ENCODE assay signal across 16 cellular contexts in the genomic region with DNA sequence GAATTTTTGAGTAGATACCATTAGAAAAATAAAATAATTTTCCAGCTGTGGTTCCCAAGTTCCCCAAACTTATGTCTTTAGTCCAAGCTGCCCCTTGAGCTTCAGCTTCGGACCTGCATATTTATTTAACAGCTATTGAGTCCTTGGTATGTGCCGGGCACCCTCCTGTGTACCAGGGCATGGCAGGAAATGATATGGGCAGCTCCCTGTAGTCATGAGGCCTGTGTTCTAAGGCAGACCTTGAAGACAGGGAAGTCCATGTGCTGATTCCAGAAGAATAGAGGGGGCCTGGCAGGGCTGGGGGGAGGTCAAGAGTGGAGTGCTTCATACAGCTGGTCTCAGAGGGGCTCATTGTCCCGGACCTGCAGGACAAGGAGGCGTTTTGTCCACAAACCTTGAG. TPM values are rescaled to one million over a fixed set of nuclear protein-coding genes. Genes with fewer than 3 reads are reported as not detected.
DNase-seq lines count a peak whose midpoint lies in the region; ATAC-seq and TF ChIP-seq lines count a peak whose summit lies in the region.
"Had no signal": no experiment of that assay in that cellular context is flagged by ENCODE, and none has a peak within 500 bp of the region (broad histone marks: within the 10 kb centered on the region; RNA-seq: fewer than 3 reads in every experiment).

No MANE protein-coding gene starts in this region.

- CTCF ChIA-PET in HCT116 (lab: Charles Lee): interaction anchor here (0.9 to 1.7 kb wide), 2 partner anchors 11 to 282 kb away, joined by 4 to 5 read pairs; no protein-coding TSS in a partner anchor
- CTCF ChIA-PET in naive thymus-derived CD4-positive, alpha-beta T cell (lab: Charles Lee): no interaction called here

- H3K9ac ChIP-seq in HCT116 (ENCODE audit: low read length): peak overlapping the region; percentile 53

- H3K4me1 Mint-ChIP-seq in activated CD4-positive, alpha-beta T cell treated with anti-CD3 and anti-CD28 coated beads, Interleukin-2, amount 10 ng/mL, durations not matched to agents 24 days and 14 days: peaks cover 65% of the 10 kb centered on the region
- peaks cover 72% of the 10 kb centered on the region for H3K4me1 Mint-ChIP-seq in activated naive CD8-positive, alpha-beta T cell (ENCODE audit: low read depth)
- H3K4me1 Mint-ChIP-seq in naive thymus-derived CD4-positive, alpha-beta T cell: peaks cover 42 to 76% (median 68%) of the 10 kb centered on the region in 7 donors

- no peaks in the 10 kb centered on the region for H3K9me2 ChIP-seq in HCT116 (ENCODE audit: insufficient read depth)

- no peaks in the 10 kb centered on the region for H3K27me3 Mint-ChIP-seq in activated CD4-positive, alpha-beta T cell treated with anti-CD3 and anti-CD28 coated beads, Interleukin-2, amount 10 ng/mL, durations not matched to agents 24 days and 14 days
- H3K27me3 Mint-ChIP-seq in activated naive CD8-positive, alpha-beta T cell: no peaks in the 10 kb centered on the region
- no peaks in the 10 kb centered on the region for H3K27me3 Mint-ChIP-seq in naive thymus-derived CD4-positive, alpha-beta T cell

- H3K79me2 ChIP-seq in HCT116 (ENCODE audit: insufficient read depth, low read length): peaks cover 76% of the 10 kb centered on the region

- H3K9me3 ChIP-seq in HCT116 (ENCODE audit: control insufficient read depth in 1 of 2, insufficient read depth in 1 of 2, low read depth in 1 of 2, low read length in 2 of 2): no peaks in the 10 kb centered on the region
- H3K9me3 ChIP-seq in naive thymus-derived CD4-positive, alpha-beta T cell (ENCODE audit: control insufficient read depth in 2 of 3, low read length in 3 of 3): no peaks in the 10 kb centered on the region
- H3K9me3 ChIP-seq: A549 had no signal

- peak overlapping the region; percentile 81 for H3K4me3 Mint-ChIP-seq in activated CD4-positive, alpha-beta T cell treated with anti-CD3 and anti-CD28 coated beads, Interleukin-2, amount 10 ng/mL, durations not matched to agents 24 days and 14 days
- peak overlapping the region; percentile 79 for H3K4me3 Mint-ChIP-seq in activated naive CD8-positive, alpha-beta T cell
- peak overlapping the region in 4 of 10 donors; percentile 10 to 73 (median 47) for H3K4me3 Mint-ChIP-seq in naive thymus-derived CD4-positive, alpha-beta T cell
- H3K4me3 Mint-ChIP-seq: brain had no signal

- BruUV-seq in HCT116 (replicated peaks; lab: Mats Ljungman, UMichigan): no TSS peak

- H4K20me1 ChIP-seq in HCT116 (ENCODE audit: insufficient read depth): no peaks in the 10 kb centered on the region; the same call in 1 of the 2 replicates

- peak overlapping the region; percentile 97 for H3K27ac Mint-ChIP-seq in activated CD4-positive, alpha-beta T cell treated with anti-CD3 and anti-CD28 coated beads, Interleukin-2, amount 10 ng/mL, durations not matched to agents 24 days and 14 days
- H3K27ac Mint-ChIP-seq in activated naive CD8-positive, alpha-beta T cell: peak overlapping the region; percentile 98
- peak overlapping the region in 8 of 9 donors; percentile 47 to 94 (median 70) for H3K27ac Mint-ChIP-seq in naive thymus-derived CD4-positive, alpha-beta T cell
- H3K27ac Mint-ChIP-seq: brain had no signal

- H3K9me3 Mint-ChIP-seq in activated CD4-positive, alpha-beta T cell treated with anti-CD3 and anti-CD28 coated beads, Interleukin-2, amount 10 ng/mL, durations not matched to agents 24 days and 14 days: no peaks in the 10 kb centered on the region
- H3K9me3 Mint-ChIP-seq in activated naive CD8-positive, alpha-beta T cell (ENCODE audit: low read depth): no peaks in the 10 kb centered on the region
- H3K9me3 Mint-ChIP-seq in naive thymus-derived CD4-positive, alpha-beta T cell: peaks cover 0 to 4% (median 0%) of the 10 kb centered on the region in 11 donors

- peak overlapping the region; percentile 88 for H3K27ac ChIP-seq in HCT116 (ENCODE audit: low read depth, low read length)
- no peak overlapping the region for H3K27ac ChIP-seq in naive thymus-derived CD4-positive, alpha-beta T cell (ENCODE audit: low read depth, low read length)
- H3K27ac ChIP-seq: A549 had no signal

- no peak for TF ChIP-seq POLR2A in HCT116 (IDR thresholded peaks at IDR 0.05; ENCODE audit: borderline replicate concordance, extremely low read depth, insufficient read depth, insufficient read length)

- DNase-seq in activated CD4-positive, alpha-beta T cell treated with anti-CD3 and anti-CD28 coated beads, Interleukin-2, amount 10 ng/mL, durations not matched to agents 24 days and 14 days: no peak
- no peak for DNase-seq in activated CD4-positive, alpha-beta T cell treated with anti-CD3 and anti-CD28 coated beads, Interleukin-2, amount 50 U/mL, for 1 hour
- DNase-seq in HCT116 (ENCODE audit: low read depth, low spot score): no peak
- no peak for DNase-seq in naive thymus-derived CD4-positive, alpha-beta T cell
- no peak for DNase-seq in EL
- DNase-seq in RKO (ENCODE audit: low spot score): no peak
- no peak for DNase-seq in central memory CD4-positive, alpha-beta T cell
- DNase-seq: activated CD4-positive, CD25-positive, alpha-beta regulatory T cell; activated effector memory CD4-positive, alpha-beta T cell treated with Interleukin-2 at 50 U/mL for 16 hours; hippocampal formation; left cardiac atrium; NCI-H2081 treated with DMSO at 0.1 percent for 48 hours; trophoblast cell had no signal

- no peak overlapping the region for H2AFZ ChIP-seq in HCT116 (ENCODE audit: low read depth, low read length, poor library complexity, severe bottlenecking)

- POLR2A ChIA-PET in HCT116 (lab: Charles Lee): no interaction called here
- POLR2A ChIA-PET in naive thymus-derived CD4-positive, alpha-beta T cell (lab: Charles Lee): interaction anchor here (0.5 kb wide), 1 partner anchor 280 kb away, joined by 3 read pairs; no protein-coding TSS in a partner anchor

- intact Hi-C loops in activated CD4-positive, alpha-beta T cell treated with anti-CD3 and anti-CD28 coated beads, Interleukin-2, amount 10 ng/mL, durations not matched to agents 24 days and 14 days (cut with micrococcal nuclease): no loop called here
- intact Hi-C loops in HCT116 (cut with micrococcal nuclease): loop anchor here (2.0 kb wide), 1 partner anchor 30 kb away; a partner anchor contains a TSS
- intact Hi-C loops in naive thymus-derived CD4-positive, alpha-beta T cell (cut with micrococcal nuclease): loop anchor here in 1 of 2 donors (2.0 to 5.0 kb wide), 2 partner anchors 16 to 46 kb away; no protein-coding TSS in a partner anchor

- peaks cover 41% of the 10 kb centered on the region for H3K36me3 Mint-ChIP-seq in activated CD4-positive, alpha-beta T cell treated with anti-CD3 and anti-CD28 coated beads, Interleukin-2, amount 10 ng/mL, durations not matched to agents 24 days and 14 days (ENCODE audit: low read depth)
- peaks cover 9% of the 10 kb centered on the region for H3K36me3 Mint-ChIP-seq in activated naive CD8-positive, alpha-beta T cell
- peaks cover 0 to 29% (median 13%) of the 10 kb centered on the region in 5 donors for H3K36me3 Mint-ChIP-seq in naive thymus-derived CD4-positive, alpha-beta T cell

- RAD21 ChIA-PET in HCT116 (lab: Charles Lee; ENCODE audit: low non-redundant PET in 1 of 2, low total read pairs in 2 of 2, uncharacterized antibody in 2 of 2, unreplicated experiment in 2 of 2): no interaction called here

- no peaks in the 10 kb centered on the region for H3K27me3 ChIP-seq in HCT116 (ENCODE audit: insufficient read depth, low read length)
- no peaks in the 10 kb centered on the region for H3K27me3 ChIP-seq in naive thymus-derived CD4-positive, alpha-beta T cell (ENCODE audit: control insufficient read depth in 2 of 2, insufficient read depth in 2 of 2, low read length in 2 of 2)

- no peak for TF ChIP-seq CTCF in HCT116 (IDR thresholded peaks at IDR 0.05 in 2 of 3, conservative IDR thresholded peaks at IDR 0.05 in 1 of 3; ENCODE audit: borderline replicate concordance in 1 of 3, insufficient read depth in 1 of 3, low read depth in 2 of 3, low read length in 2 of 3)

- TF ChIP-seq RAD21 in HCT116 (IDR thresholded peaks at IDR 0.05; ENCODE audit: low read depth): no peak

- peaks cover 44 to 69% of the 10 kb centered on the region in 2 experiments for H3K4me1 ChIP-seq in HCT116 (ENCODE audit: control insufficient read depth in 1 of 2, insufficient read depth in 2 of 2, low read length in 2 of 2)
- peaks cover 30 to 36% of the 10 kb centered on the region in 2 donors for H3K4me1 ChIP-seq in naive thymus-derived CD4-positive, alpha-beta T cell (ENCODE audit: control insufficient read depth in 2 of 2, insufficient read depth in 2 of 2, low read length in 2 of 2)

- H3K36me3 ChIP-seq in HCT116 (ENCODE audit: control insufficient read depth in 1 of 2, insufficient read depth in 2 of 2, low read length in 2 of 2): no peaks in the 10 kb centered on the region
- peaks cover 0 to 6% (median 0%) of the 10 kb centered on the region in 3 experiments for H3K36me3 ChIP-seq in naive thymus-derived CD4-positive, alpha-beta T cell (ENCODE audit: control insufficient read depth in 2 of 3, insufficient read depth in 3 of 3, low read length in 3 of 3)

- ATAC-seq in HCT116: no peak
- no peak for ATAC-seq in naive thymus-derived CD4-positive, alpha-beta T cell
- ATAC-seq: left cardiac atrium had no signal

- H3K4me3 ChIP-seq in HCT116 (replicated peaks in 1 of 2; ENCODE audit: low read depth in 1 of 2, low read length in 2 of 2): no peak overlapping the region
- no peak overlapping the region for H3K4me3 ChIP-seq in naive thymus-derived CD4-positive, alpha-beta T cell (ENCODE audit: low read length)
- H3K4me3 ChIP-seq: A549 had no signal

- peak overlapping the region; percentile 80 for H3K4me2 ChIP-seq in HCT116 (ENCODE audit: low read length)
- H3K4me2 ChIP-seq: A549 had no signal

TF ChIP-seq in HCT116, 20 proteins besides CTCF, POLR2A, EP300 and RAD21 (continues in another document):
- TF ChIP-seq SP1 (IDR thresholded peaks at IDR 0.05; ENCODE audit: low read depth): no peak
- TF ChIP-seq CBX3 (IDR thresholded peaks at IDR 0.05; ENCODE audit: low read depth): no peak
- no peak for TF ChIP-seq ELF1 (IDR thresholded peaks at IDR 0.05; ENCODE audit: borderline replicate concordance, low read depth)
- TF ChIP-seq SRF (IDR thresholded peaks at IDR 0.05; ENCODE audit: low read depth): no peak
- no peak for TF ChIP-seq SIN3A (IDR thresholded peaks at IDR 0.05; ENCODE audit: low read depth)
- no peak for TF ChIP-seq EZH2 (IDR thresholded peaks at IDR 0.05)
- no peak for TF ChIP-seq TCF7L2 (IDR thresholded peaks at IDR 0.05; ENCODE audit: borderline replicate concordance, extremely low read depth, insufficient read depth, insufficient read length)
- TF ChIP-seq ZNF274 (IDR thresholded peaks at IDR 0.05; ENCODE audit: low read depth, low read length): no peak
- TF ChIP-seq, protein P1, sequence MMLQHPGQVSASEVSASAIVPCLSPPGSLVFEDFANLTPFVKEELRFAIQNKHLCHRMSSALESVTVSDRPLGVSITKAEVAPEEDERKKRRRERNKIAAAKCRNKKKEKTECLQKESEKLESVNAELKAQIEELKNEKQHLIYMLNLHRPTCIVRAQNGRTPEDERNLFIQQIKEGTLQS (IDR thresholded peaks at IDR 0.05): no peak

RNA-seq across cellular contexts. Expression of a gene that starts 29.2 kb away (rescaled TPM):
- total RNA-seq in activated CD4-positive, alpha-beta T cell treated with anti-CD3 and anti-CD28 coated beads, Interleukin-2, amount 10 ng/mL, durations not matched to agents 24 days and 14 days: 64.6 and 68.8 TPM in 2 replicates
- 32.1 TPM for total RNA-seq in HCT116 (2021; ENCODE audit: unreplicated experiment)
- polyA plus RNA-seq in HCT116 (2012): 17.0 and 19.8 TPM in 2 replicates
- 10 to 100 TPM; 27.7 to 74.4 (median 44.1) TPM for total RNA-seq in naive thymus-derived CD4-positive, alpha-beta T cell
- 10 to 100 TPM; 16.1 to 23.8 TPM for polyA plus RNA-seq in naive thymus-derived CD4-positive, alpha-beta T cell
